26 cellular contexts compared by ENCODE assay signal in genomic region chr10:85735997-85736396, GRCh38.
"Had no signal": no experiment of that assay in that cellular context is flagged by ENCODE, and none has a peak within 500 bp of the region (broad histone marks: within the 10 kb centered on the region; RNA-seq: fewer than 3 reads in every experiment).

No MANE protein-coding gene starts in this region.

- H3K27me3 ChIP-seq: neural progenitor cell, ovary, spleen, stomach, thyroid gland, tibial nerve, upper lobe of left lung, vagina had no signal

- H3K4me3 ChIP-seq: neural progenitor cell, ovary, psoas muscle, skin epidermis, smooth muscle cell, spleen, stomach, thoracic aorta, thyroid gland, tibial nerve, upper lobe of left lung, vagina had no signal

- H2AFZ ChIP-seq: neural progenitor cell, parathyroid adenoma had no signal

- FAIRE-seq: urothelium cell line had no signal

- ATAC-seq: natural killer cell; psoas muscle; right cardiac atrium; sciatic nerve; stimulated activated effector memory CD8-positive, alpha-beta T cell treated with anti-CD3 and anti-CD28 coated beads, Interleukin-12 subunit alpha, Interleukin-12 subunit beta, amount 100 ng/mL, for 72 hours; stimulated activated naive B cell treated with anti-CD40 and anti-IgM and Interleukin-4, amounts not matched to agents 10 μg/mL and 1 μg/mL and 100 μg/mL, for 72 hours had no signal

- H3K9ac ChIP-seq: neural progenitor cell, parathyroid adenoma had no signal

- DNase-seq: natural killer cell; occipital lobe; ovary; posterior cingulate gyrus; psoas muscle; right cardiac atrium; spleen; stimulated activated CD4-positive, alpha-beta T cell treated with anti-CD3 and anti-CD28 coated beads, Interleukin-12 subunit alpha, Interleukin-12 subunit beta, amount 100 ng/mL, for 4 hours; stimulated activated CD4-positive, alpha-beta T cell treated with anti-CD3 and anti-CD28 coated beads, Interleukin-1b, Interleukin-23, amount 100 ng/mL, for 48 hours; stimulated activated CD4-positive, alpha-beta T cell treated with anti-CD3 and anti-CD28 coated beads, Interleukin-4, amount 100 ng/mL, for 1 hour; stimulated activated naive B cell treated with anti-CD40 and anti-IgM and Interleukin-4, amounts not matched to agents 10 μg/mL and 1 μg/mL and 100 μg/mL, for 72 hours; stimulated activated naive CD4-positive, alpha-beta T cell treated with Interleukin-2 at 50 U/mL for 16 hours; stomach; thyroid gland; trophoblast cell; upper lobe of left lung had no signal

- H3K36me3 ChIP-seq: neural progenitor cell, ovary, spleen, stomach, thoracic aorta, thyroid gland, tibial nerve, upper lobe of left lung, vagina had no signal

- H3K4me1 ChIP-seq: neural progenitor cell, parathyroid adenoma, psoas muscle, spleen, stomach, thyroid gland, tibial nerve, upper lobe of left lung, vagina had no signal

- H3K9me3 ChIP-seq: ovary, psoas muscle, spleen, stomach, thoracic aorta, thyroid gland, upper lobe of left lung, vagina had no signal

- H3K4me2 ChIP-seq: neural progenitor cell had no signal

- H3K27ac ChIP-seq: neural progenitor cell, ovary, parathyroid adenoma, psoas muscle, skin epidermis, spleen, stomach, thoracic aorta, thyroid gland, tibial nerve, upper lobe of left lung, vagina had no signal

- H3K79me2 ChIP-seq: parathyroid adenoma had no signal
